9 cellular contexts compared by ENCODE assay signal in the genomic region with DNA sequence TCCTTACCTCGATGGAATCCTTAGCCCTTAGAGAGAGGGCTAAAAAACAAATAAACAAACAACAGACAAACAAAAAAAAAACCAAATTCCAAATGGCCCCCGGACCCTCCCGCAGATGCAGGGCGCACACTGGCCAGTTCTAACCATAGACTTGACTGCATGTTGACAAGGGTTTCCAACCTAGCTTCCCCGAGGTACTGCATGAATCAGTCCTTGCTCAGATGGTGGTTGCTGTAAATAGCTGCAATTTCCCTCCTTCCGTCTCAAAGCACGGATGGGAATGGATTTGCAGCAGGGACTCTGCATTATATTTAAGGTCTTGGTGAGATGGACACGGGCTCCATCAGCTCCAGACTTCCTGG.
DNase-seq lines count a peak whose midpoint lies in the region; ATAC-seq and FAIRE-seq lines count a peak whose summit lies in the region.
"Had no signal": no experiment of that assay in that cellular context is flagged by ENCODE, and none has a peak within 500 bp of the region (broad histone marks: within the 10 kb centered on the region; RNA-seq: fewer than 3 reads in every experiment).

No MANE protein-coding gene starts in this region.

- CTCF ChIA-PET in activated CD4-positive, alpha-beta memory T cell treated with anti-CD3 and anti-CD28 coated beads, Interleukin-2, amount 10 ng/mL, durations not matched to agents 7 days and 5 days (lab: Charles Lee), result interaction anchor here (0.6 to 3.9 kb wide), 50 partner anchors 8 to 692 kb away, joined by 3 to 19 read pairs (median 4); no protein-coding TSS in a partner anchor

- peak overlapping the region; percentile 54 for H2AFZ ChIP-seq in neuron (ENCODE audit: low read depth, low read length)

- ATAC-seq in GM19452 (IDR thresholded peaks at IDR 0.05; ENCODE audit: unreplicated experiment), result peak; percentile 4

- DNase-seq in DMS53 (lab: John Stamatoyannopoulos, UW), result peak; percentile 59
- peak; percentile 24 for DNase-seq in HS-27A (ENCODE audit: low read depth)
- DNase-seq in activated CD4-positive, alpha-beta memory T cell treated with anti-CD3 and anti-CD28 coated beads, Interleukin-2, amount 10 ng/mL, durations not matched to agents 7 days and 5 days, result no peak
- peak; percentile 50 for DNase-seq in globus pallidus (ENCODE audit: low spot score)
- no peak for DNase-seq in GM19239 (ENCODE audit: insufficient read length, low spot score)
- no peak for DNase-seq in ureter (ENCODE audit: low spot score)

- no peaks in the 10 kb centered on the region for H3K9me3 ChIP-seq in neuron (ENCODE audit: low read length)

- peaks cover 11% of the 10 kb centered on the region for H3K4me1 Mint-ChIP-seq in activated CD4-positive, alpha-beta memory T cell treated with anti-CD3 and anti-CD28 coated beads, Interleukin-2, amount 10 ng/mL, durations not matched to agents 7 days and 5 days

- peaks cover 8% of the 10 kb centered on the region for H3K4me1 ChIP-seq in neuron (ENCODE audit: insufficient read depth, low read length)

- H3K36me3 Mint-ChIP-seq in activated CD4-positive, alpha-beta memory T cell treated with anti-CD3 and anti-CD28 coated beads, Interleukin-2, amount 10 ng/mL, durations not matched to agents 7 days and 5 days (ENCODE audit: low read depth), result no peaks in the 10 kb centered on the region

- POLR2A ChIA-PET in activated CD4-positive, alpha-beta memory T cell treated with anti-CD3 and anti-CD28 coated beads, Interleukin-2, amount 10 ng/mL, durations not matched to agents 7 days and 5 days (lab: Charles Lee), result interaction anchor here (1.1 to 1.8 kb wide), 3 partner anchors 13 to 203 kb away, joined by 3 to 6 read pairs (median 5); no protein-coding TSS in a partner anchor

- peak overlapping the region; percentile 76 for H3K4me3 Mint-ChIP-seq in activated CD4-positive, alpha-beta memory T cell treated with anti-CD3 and anti-CD28 coated beads, Interleukin-2, amount 10 ng/mL, durations not matched to agents 7 days and 5 days

- peak overlapping the region; percentile 47 for H3K4me3 ChIP-seq in neuron (ENCODE audit: low read length)

- peaks cover 10% of the 10 kb centered on the region for H3K27me3 Mint-ChIP-seq in activated CD4-positive, alpha-beta memory T cell treated with anti-CD3 and anti-CD28 coated beads, Interleukin-2, amount 10 ng/mL, durations not matched to agents 7 days and 5 days

- H3K9me3 Mint-ChIP-seq in activated CD4-positive, alpha-beta memory T cell treated with anti-CD3 and anti-CD28 coated beads, Interleukin-2, amount 10 ng/mL, durations not matched to agents 7 days and 5 days, result no peaks in the 10 kb centered on the region

- no peak for FAIRE-seq in GM19239 (lab: Jason Lieb, UNC)
- FAIRE-seq: TTC549 had no signal

- no peaks in the 10 kb centered on the region for H3K27me3 ChIP-seq in neuron (ENCODE audit: insufficient read depth, low read length)

- no peaks in the 10 kb centered on the region for H3K36me3 ChIP-seq in neuron (ENCODE audit: insufficient read depth, low read length)

- no peak overlapping the region for H3K27ac Mint-ChIP-seq in activated CD4-positive, alpha-beta memory T cell treated with anti-CD3 and anti-CD28 coated beads, Interleukin-2, amount 10 ng/mL, durations not matched to agents 7 days and 5 days

Comparison
In these comparisons a context has a peak if more than half of its experiments do, and no peak if none do; other contexts are left out.
1. DNase-seq: peak in DMS53 (single experiment), HS-27A (single experiment) and globus pallidus (single experiment); none in activated CD4-positive, alpha-beta memory T cell treated with anti-CD3 and anti-CD28 coated beads, Interleukin-2, amount 10 ng/mL, durations not matched to agents 7 days and 5 days (single experiment), GM19239 (single experiment) and ureter (single experiment).